In genomic region chr3:197186887-197187588, GRCh38 we compare ENCODE assay signal across 8 cellular contexts.
DNase-seq lines count a peak whose midpoint lies in the region; ATAC-seq, FAIRE-seq and TF ChIP-seq lines count a peak whose summit lies in the region.

No MANE protein-coding gene starts in this region.

- WGBS in tibial nerve, 2 donors, result 69 to 71% methylated on average over 1 of the region's 1 CpG

- peak; percentile 82 for FAIRE-seq in GM18507 (lab: Jason Lieb, UNC)

- intact Hi-C loops in CD4-positive, alpha-beta T cell (cut with DNase I, micrococcal nuclease), result loop anchor here (2.0 to 10.0 kb wide), 5 partner anchors 182 to 350 kb away; no protein-coding TSS in a partner anchor
- intact Hi-C loops in OCI-LY7 (cut with micrococcal nuclease; ENCODE audit: unreplicated experiment), result loop anchor here (1.0 to 2.0 kb wide), 2 partner anchors 184 to 208 kb away; no protein-coding TSS in a partner anchor

- no peak overlapping the region for H3K4me2 ChIP-seq in OCI-LY7 (ENCODE audit: low read length)

- H3K36me3 Mint-ChIP-seq in CD4-positive, alpha-beta T cell (ENCODE audit: low read depth), result peaks cover 4% of the 10 kb centered on the region
- no peaks in the 10 kb centered on the region for H3K36me3 Mint-ChIP-seq in central memory CD8-positive, alpha-beta T cell (ENCODE audit: insufficient read depth)

- H3K9me3 ChIP-seq in CD4-positive, alpha-beta T cell (ENCODE audit: control insufficient read depth, low read length), result no peaks in the 10 kb centered on the region
- H3K9me3 ChIP-seq in OCI-LY7 (ENCODE audit: low read length), result no peaks in the 10 kb centered on the region
- H3K9me3 ChIP-seq in tibial nerve, result no peaks in the 10 kb centered on the region

- no peaks in the 10 kb centered on the region for H3K9me3 Mint-ChIP-seq in CD4-positive, alpha-beta T cell
- H3K9me3 Mint-ChIP-seq in central memory CD8-positive, alpha-beta T cell, result no peaks in the 10 kb centered on the region

- no peaks in the 10 kb centered on the region for H3K9me2 ChIP-seq in OCI-LY7 (ENCODE audit: insufficient read depth, low read length)

- no peak overlapping the region for H3K27ac ChIP-seq in CD4-positive, alpha-beta T cell (ENCODE audit: low read depth, low read length)
- no peak overlapping the region for H3K27ac ChIP-seq in OCI-LY7 (ENCODE audit: low read depth, low read length, poor library complexity, severe bottlenecking)
- H3K27ac ChIP-seq in tibial nerve, result no peak overlapping the region

- no peaks in the 10 kb centered on the region for H3K27me3 Mint-ChIP-seq in CD4-positive, alpha-beta T cell
- H3K27me3 Mint-ChIP-seq in central memory CD8-positive, alpha-beta T cell, result no peaks in the 10 kb centered on the region

- H4K20me1 ChIP-seq in OCI-LY7 (ENCODE audit: insufficient read depth, low read length), result peaks cover 7% of the 10 kb centered on the region

- peaks cover 10% of the 10 kb centered on the region for H3K36me3 ChIP-seq in OCI-LY7 (ENCODE audit: insufficient read depth, low read length)
- no peaks in the 10 kb centered on the region for H3K36me3 ChIP-seq in tibial nerve

- no peak for TF ChIP-seq POLR2A in tibial nerve (IDR thresholded peaks at IDR 0.05)

- TF ChIP-seq CTCF in CD4-positive, alpha-beta T cell (IDR thresholded peaks at IDR 0.05), result peak; percentile 97
- TF ChIP-seq CTCF in OCI-LY7 (conservative IDR thresholded peaks at IDR 0.05; ENCODE audit: low read length) (peak; percentile 99), tibial nerve (IDR thresholded peaks at IDR 0.05) (peak; percentile 67 to 77 (median 70))

- peaks cover 17% of the 10 kb centered on the region; the same call in 1 of the 2 replicates for H3K79me2 ChIP-seq in OCI-LY7 (ENCODE audit: insufficient read depth, low read depth, low read length)

- H3K4me1 ChIP-seq in OCI-LY7 (ENCODE audit: insufficient read depth, low read length, poor library complexity, severe bottlenecking), result peaks cover 15% of the 10 kb centered on the region
- peaks cover 0 to 12% (median under 1%) of the 10 kb centered on the region in 4 donors for H3K4me1 ChIP-seq in tibial nerve

- H3K4me1 Mint-ChIP-seq in CD4-positive, alpha-beta T cell (ENCODE audit: low read depth), result peaks cover 18% of the 10 kb centered on the region
- H3K4me1 Mint-ChIP-seq in central memory CD8-positive, alpha-beta T cell, result peaks cover 5% of the 10 kb centered on the region

- no peak overlapping the region for H3K4me3 Mint-ChIP-seq in CD4-positive, alpha-beta T cell
- H3K4me3 Mint-ChIP-seq in central memory CD8-positive, alpha-beta T cell, result no peak overlapping the region

- no peak overlapping the region for H2AFZ ChIP-seq in OCI-LY7 (ENCODE audit: low read length)

- CTCF ChIA-PET in CD4-positive, alpha-beta T cell (lab: Charles Lee), result interaction anchor here (0.7 to 1.4 kb wide), 2 partner anchors 35 to 184 kb away, joined by 3 to 4 read pairs; no protein-coding TSS in a partner anchor
- CTCF ChIA-PET in OCI-LY7 (lab: Charles Lee; ENCODE audit: unreplicated experiment), result no interaction called here

- TF ChIP-seq EP300 in tibial nerve (IDR thresholded peaks at IDR 0.05), result no peak

- no peak overlapping the region for H3K27ac Mint-ChIP-seq in CD4-positive, alpha-beta T cell
- no peak overlapping the region for H3K27ac Mint-ChIP-seq in central memory CD8-positive, alpha-beta T cell (ENCODE audit: low read depth)

- no peak for DNase-seq in CD4-positive, alpha-beta T cell
- DNase-seq in GM18507 (ENCODE audit: extremely low spot score, insufficient read length, low read depth), result peak; percentile 8
- peak; percentile 67 for DNase-seq in LHCN-M2 (ENCODE audit: low read depth)
- DNase-seq in OCI-LY7 (ENCODE audit: low spot score), result peak; percentile 75
- peak in 1 of 2 donors; percentile 13 for DNase-seq in central memory CD8-positive, alpha-beta T cell (ENCODE audit: low spot score in 2 of 2)
- peak; percentile 83 for DNase-seq in left kidney (ENCODE audit: low read depth, low spot score)
- peak in 1 of 2 donors; percentile 46 for DNase-seq in tibial nerve (ENCODE audit: low spot score in 2 of 2)

- no TSS peak for BruUV-seq in OCI-LY7 (replicated peaks; lab: Mats Ljungman, UMichigan)

- H3K4me3 ChIP-seq in OCI-LY7 (ENCODE audit: low read depth, low read length, poor library complexity, severe bottlenecking) (no peak overlapping the region), tibial nerve (no peak overlapping the region)

- no peaks in the 10 kb centered on the region for H3K27me3 ChIP-seq in CD4-positive, alpha-beta T cell (ENCODE audit: control insufficient read depth, insufficient read depth, low read length)
- no peaks in the 10 kb centered on the region for H3K27me3 ChIP-seq in tibial nerve

- POLR2A ChIA-PET in CD4-positive, alpha-beta T cell (lab: Charles Lee), result interaction anchor here (1.2 kb wide), 1 partner anchor 185 kb away, joined by 3 read pairs; no protein-coding TSS in a partner anchor
- POLR2A ChIA-PET in OCI-LY7 (lab: Charles Lee), result no interaction called here

- peak; percentile 86 for ATAC-seq in CD4-positive, alpha-beta T cell (ENCODE audit: poor library complexity)
- ATAC-seq in central memory CD8-positive, alpha-beta T cell (replicated peaks; ENCODE audit: extremely low read depth, poor library complexity, severe bottlenecking), result peak; percentile 52
- no peak for ATAC-seq in GM21423 (IDR thresholded peaks at IDR 0.05; ENCODE audit: unreplicated experiment)

Comparison
In these comparisons a context has a peak if more than half of its experiments do, and no peak if none do; other contexts are left out.
1. DNase-seq: peak in GM18507 (single experiment), LHCN-M2 (single experiment), OCI-LY7 (single experiment) and left kidney (single experiment); none in CD4-positive, alpha-beta T cell (0 of 10).
2. Peak in every context shown above with its lines, with median percentiles within 50 percentile points of each other: CTCF ChIP-seq.